1 cellular context compared by ENCODE assay signal in genomic region chr19:48900477-48901452, GRCh38.
TF ChIP-seq lines count a peak whose summit lies in the region.

No MANE protein-coding gene starts in this region.

TF ChIP-seq in HepG2, 621 proteins besides CTCF, POLR2A, EP300 and RAD21 (continues in another document):
- no peak for TF ChIP-seq REL (CRISPR knock-in tag; conservative IDR thresholded peaks at IDR 0.05)
- 0 out of 2 replicates have a peak, but pooled peaks have one; percentile 3 for TF ChIP-seq ZNF563 (CRISPR knock-in tag; IDR thresholded peaks at IDR 0.05)
- peak; percentile 4; the same call in 1 of the 2 replicates for TF ChIP-seq RXRA (CRISPR knock-in tag; IDR thresholded peaks at IDR 0.05)
- peak; percentile 55 for TF ChIP-seq RBFOX2 (IDR thresholded peaks at IDR 0.05; ENCODE audit: low read depth, low read length)
- TF ChIP-seq E2F2 (CRISPR knock-in tag; IDR thresholded peaks at IDR 0.05; ENCODE audit: borderline replicate concordance): 0 out of 2 replicates have a peak, but pooled peaks have one; percentile 22
- TF ChIP-seq SNAPC5 (CRISPR knock-in tag; IDR thresholded peaks at IDR 0.05; ENCODE audit: borderline replicate concordance): no peak
- TF ChIP-seq GABPB1 (CRISPR knock-in tag; IDR thresholded peaks at IDR 0.05): peak; percentile 69; the same call in 1 of the 2 replicates
- 0 out of 2 replicates have a peak, but pooled peaks have one; percentile 34 for TF ChIP-seq ZNF317 (CRISPR knock-in tag; IDR thresholded peaks at IDR 0.05)
- 0 out of 2 replicates have a peak, but pooled peaks have one; percentile 33 for TF ChIP-seq MZF1 (CRISPR knock-in tag; IDR thresholded peaks at IDR 0.05; ENCODE audit: borderline replicate concordance)
- no peak for TF ChIP-seq HMGXB4 (CRISPR knock-in tag; IDR thresholded peaks at IDR 0.05; ENCODE audit: borderline replicate concordance in 1 of 2, low read depth in 1 of 2)
- TF ChIP-seq KDM5A (IDR thresholded peaks at IDR 0.05; ENCODE audit: borderline replicate concordance, low read length): peak; percentile 36; the same call in 1 of the 2 replicates
- no peak for TF ChIP-seq HOXD1 (CRISPR knock-in tag; IDR thresholded peaks at IDR 0.05)
- peak; percentile 47; the same call in 1 of the 2 replicates for TF ChIP-seq ZFP91 (CRISPR knock-in tag; IDR thresholded peaks at IDR 0.05; ENCODE audit: borderline replicate concordance)
- TF ChIP-seq ZNF687 (CRISPR knock-in tag; IDR thresholded peaks at IDR 0.05): peak; percentile 10; the same call in 1 of the 2 replicates
- TF ChIP-seq RBAK (CRISPR knock-in tag; IDR thresholded peaks at IDR 0.05): no peak
- TF ChIP-seq ARNT (IDR thresholded peaks at IDR 0.05): no peak
- TF ChIP-seq MAX (IDR thresholded peaks at IDR 0.05): peak; percentile 3; the same call in 1 of the 2 replicates
- TF ChIP-seq ZFY (CRISPR knock-in tag; IDR thresholded peaks at IDR 0.05): peak; percentile 1
- TF ChIP-seq SP4 (CRISPR knock-in tag; IDR thresholded peaks at IDR 0.05): no peak; the same call in 1 of the 2 replicates
- TF ChIP-seq DMAP1 (CRISPR knock-in tag; IDR thresholded peaks at IDR 0.05): peak; percentile 5; the same call in 1 of the 2 replicates
- TF ChIP-seq GABPA (IDR thresholded peaks at IDR 0.05; ENCODE audit: low read depth, low read length): no peak
- TF ChIP-seq GABPA (CRISPR knock-in tag; IDR thresholded peaks at IDR 0.05; ENCODE audit: low read depth): peak; percentile 85
- no peak for TF ChIP-seq ZNF501 (CRISPR knock-in tag; IDR thresholded peaks at IDR 0.05)
- no peak for TF ChIP-seq AKAP8 (CRISPR knock-in tag; IDR thresholded peaks at IDR 0.05)
- TF ChIP-seq ZNF143 (CRISPR knock-in tag; IDR thresholded peaks at IDR 0.05): peak; percentile 90
- no peak for TF ChIP-seq ZNF552 (CRISPR knock-in tag; IDR thresholded peaks at IDR 0.05; ENCODE audit: borderline replicate concordance)
- peak; percentile 34 for TF ChIP-seq AGO2 (optimal IDR thresholded peaks at IDR 0.05; ENCODE audit: low read depth, low read length)
- no peak for TF ChIP-seq KDM6A (CRISPR knock-in tag; IDR thresholded peaks at IDR 0.05; ENCODE audit: low read depth)
- TF ChIP-seq ATF7-NPFF (CRISPR knock-in tag; IDR thresholded peaks at IDR 0.05; ENCODE audit: low read depth): 0 out of 2 replicates have a peak, but pooled peaks have one; percentile 10
- peak; percentile 97 for TF ChIP-seq THAP11 (CRISPR knock-in tag; IDR thresholded peaks at IDR 0.05)
- no peak for TF ChIP-seq ZBTB2 (CRISPR knock-in tag; IDR thresholded peaks at IDR 0.05; ENCODE audit: low read depth)
- TF ChIP-seq ZBTB42 (CRISPR knock-in tag; IDR thresholded peaks at IDR 0.05): 0 out of 2 replicates have a peak, but pooled peaks have one; percentile 22
- peak; percentile 1; the same call in 1 of the 2 replicates for TF ChIP-seq NRL (CRISPR knock-in tag; IDR thresholded peaks at IDR 0.05; ENCODE audit: borderline replicate concordance)
- TF ChIP-seq NR2C2 (CRISPR knock-in tag; IDR thresholded peaks at IDR 0.05; ENCODE audit: borderline replicate concordance): peak; percentile 78
- TF ChIP-seq SUZ12 (IDR thresholded peaks at IDR 0.05; ENCODE audit: low read depth, low read length): peak; percentile 39; the same call in 1 of the 2 replicates
- no peak for TF ChIP-seq ZNF614 (CRISPR knock-in tag; IDR thresholded peaks at IDR 0.05; ENCODE audit: borderline replicate concordance)
- TF ChIP-seq ZEB1 (IDR thresholded peaks at IDR 0.05; ENCODE audit: insufficient replicate concordance, low read depth): peak; percentile 10
- no peak for TF ChIP-seq POLR2G (IDR thresholded peaks at IDR 0.05; ENCODE audit: low read depth, low read length)
- TF ChIP-seq CREB1 (IDR thresholded peaks at IDR 0.05): no peak
- peak; percentile 35; the same call in 1 of the 2 replicates for TF ChIP-seq CREB1 (CRISPR knock-in tag; IDR thresholded peaks at IDR 0.05)
- TF ChIP-seq PLSCR1 (CRISPR knock-in tag; IDR thresholded peaks at IDR 0.05; ENCODE audit: borderline replicate concordance): no peak
- 0 out of 2 replicates have a peak, but pooled peaks have one; percentile 10 for TF ChIP-seq ZGPAT (CRISPR knock-in tag; IDR thresholded peaks at IDR 0.05)
- peak; percentile 46 for TF ChIP-seq ZNF574 (CRISPR knock-in tag; IDR thresholded peaks at IDR 0.05)
- TF ChIP-seq AHR (CRISPR knock-in tag; IDR thresholded peaks at IDR 0.05): no peak
- peak; percentile 12; the same call in 1 of the 2 replicates for TF ChIP-seq BCL3 (CRISPR knock-in tag; IDR thresholded peaks at IDR 0.05)
- peak; percentile 88 for TF ChIP-seq CREM (IDR thresholded peaks at IDR 0.05)
- TF ChIP-seq CREM (CRISPR knock-in tag; IDR thresholded peaks at IDR 0.05): no peak
- TF ChIP-seq HNF4G (IDR thresholded peaks at IDR 0.05; ENCODE audit: borderline replicate concordance, low read depth, low read length): no peak
- TF ChIP-seq HNF4G (CRISPR knock-in tag; IDR thresholded peaks at IDR 0.05; ENCODE audit: borderline replicate concordance, low read depth): 0 out of 2 replicates have a peak, but pooled peaks have one; percentile 18
- TF ChIP-seq ZNF883 (CRISPR knock-in tag; IDR thresholded peaks at IDR 0.05; ENCODE audit: not compliant biosample characterization): peak; percentile 13
